ENCODE assay signal across 33 cellular contexts in the genomic region with DNA sequence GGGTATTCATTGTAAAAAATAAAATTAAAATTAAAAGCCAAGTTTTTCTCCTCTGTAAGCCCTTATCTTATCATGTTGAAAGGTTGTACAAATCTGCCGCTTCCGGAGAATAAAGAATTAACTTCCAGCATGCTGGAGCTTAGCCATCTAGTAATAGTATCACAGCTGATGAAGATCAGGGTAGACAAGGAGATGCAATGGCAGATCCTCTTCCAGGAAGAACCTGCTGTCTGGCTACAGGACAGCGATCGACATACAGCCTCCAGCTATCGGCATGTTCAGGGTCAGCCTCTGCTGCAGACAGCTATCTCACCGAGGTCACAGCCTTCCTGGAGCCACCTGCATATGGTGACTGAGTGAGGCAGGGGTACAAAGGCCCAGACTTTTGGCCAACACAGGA.
"Had no signal": no experiment of that assay in that cellular context is flagged by ENCODE, and none has a peak within 500 bp of the region (broad histone marks: within the 10 kb centered on the region; RNA-seq: fewer than 3 reads in every experiment).

No MANE protein-coding gene starts in this region.

- H3K27ac ChIP-seq: ascending aorta, cardiac muscle cell, WERI-Rb-1 had no signal

- H3K36me3 ChIP-seq: cardiac muscle cell had no signal

- H3K27ac Mint-ChIP-seq: activated CD4-positive, alpha-beta memory T cell treated with anti-CD3 and anti-CD28 coated beads for 36 hours; activated CD4-positive, alpha-beta T cell treated with anti-CD3 and anti-CD28 coated beads for 36 hours; activated CD8-positive, alpha-beta T cell treated with anti-CD3 and anti-CD28 coated beads for 36 hours; activated naive CD4-positive, alpha-beta T cell treated with anti-CD3 and anti-CD28 coated beads for 36 hours; activated naive CD4-positive, alpha-beta T cell treated with anti-CD3 and anti-CD28 coated beads, Interleukin-2, amount 50 U/mL, for 72 hours; activated naive CD8-positive, alpha-beta T cell treated with anti-CD3 and anti-CD28 coated beads, Interleukin-2, amount 10 ng/mL, durations not matched to agents 7 days and 5 days; activated naive CD8-positive, alpha-beta T cell treated with anti-CD3 and anti-CD28 coated beads, Interleukin-2, amount 50 U/mL, for 24 hours; activated T-cell treated with anti-CD3 and anti-CD28 coated beads, Interleukin-2, amount 50 U/mL, for 72 hours; activated T-helper 1 cell treated with anti-CD3 and anti-CD28 coated beads, Interleukin-12 subunit alpha, Interleukin-12 subunit beta, Interleukin-2, Interleukin-4 antibody, amounts not matched to agents 30 ng/mL and 10 ng/mL and 1 ng/mL, durations not matched to agents 14 hours and 24 hours and 36 hours; activated T-helper 17 cell treated with anti-CD3 and anti-CD28 coated beads, Interleukin-2, amount 50 U/mL, for 72 hours; T-helper 17 cell; T-helper 2 cell treated with Interferon-gamma antibody and Interleukin-4, amounts not matched to agents 5 μg/mL and 100 μg/mL, for 36 hours had no signal

- DNase-seq: activated CD4-positive, alpha-beta memory T cell treated with anti-CD3 and anti-CD28 coated beads for 36 hours; activated CD4-positive, alpha-beta T cell treated with anti-CD3 and anti-CD28 coated beads for 1 hour; activated CD4-positive, alpha-beta T cell treated with anti-CD3 and anti-CD28 coated beads for 36 hours; activated CD4-positive, alpha-beta T cell treated with anti-CD3 and anti-CD28 coated beads for 48 hours; activated CD4-positive, alpha-beta T cell treated with anti-CD3 and anti-CD28 coated beads, Interleukin-2, amount 50 U/mL, for 1 hour; activated CD4-positive, alpha-beta T cell treated with anti-CD3 and anti-CD28 coated beads, Interleukin-2, amount 50 U/mL, for 4 hours; activated CD4-positive, CD25-positive, alpha-beta regulatory T cell; activated CD8-positive, alpha-beta memory T cell treated with anti-CD3 and anti-CD28 coated beads, Interleukin-2, amount 50 U/mL, for 4 hours; activated CD8-positive, alpha-beta T cell treated with anti-CD3 and anti-CD28 coated beads for 36 hours; activated effector memory CD4-positive, alpha-beta T cell treated with anti-CD3 and anti-CD28 coated beads, Interleukin-2, amount 50 U/mL, for 16 hours; activated gamma-delta T cell treated with Interleukin-2 at 50 U/mL for 16 hours; activated naive CD4-positive, alpha-beta T cell; activated naive CD4-positive, alpha-beta T cell treated with anti-CD3 and anti-CD28 coated beads for 36 hours; activated naive CD4-positive, alpha-beta T cell treated with anti-CD3 and anti-CD28 coated beads, Interleukin-2, amount 50 U/mL, for 16 hours; activated naive CD8-positive, alpha-beta T cell treated with anti-CD3 and anti-CD28 coated beads, Interleukin-2, amount 10 ng/mL, durations not matched to agents 7 days and 5 days; activated naive CD8-positive, alpha-beta T cell treated with anti-CD3 and anti-CD28 coated beads, Interleukin-2, amount 50 U/mL, for 24 hours; activated T-cell treated with anti-CD3 and anti-CD28 coated beads for 4 hours; activated T-cell treated with anti-CD3 and anti-CD28 coated beads, Interleukin-2, amount 50 U/mL, for 1 hour; activated T-cell treated with anti-CD3 and anti-CD28 coated beads, Interleukin-2, amount 50 U/mL, for 4 hours; activated T-cell treated with anti-CD3 and anti-CD28 coated beads, Interleukin-2, amount 50 U/mL, for 72 hours; T-helper 17 cell; T-helper 9 cell; WERI-Rb-1 had no signal

- ATAC-seq: activated CD4-positive, alpha-beta T cell treated with anti-CD3 and anti-CD28 coated beads for 36 hours; activated CD4-positive, CD25-positive, alpha-beta regulatory T cell treated with anti-CD3 and anti-CD28 coated beads, Interleukin-2, amount 50 U/mL, for 24 hours; activated CD8-positive, alpha-beta T cell treated with anti-CD3 and anti-CD28 coated beads for 36 hours; activated naive CD4-positive, alpha-beta T cell treated with anti-CD3 and anti-CD28 coated beads, Interleukin-2, amount 50 U/mL, for 72 hours; activated naive CD8-positive, alpha-beta T cell treated with anti-CD3 and anti-CD28 coated beads, Interleukin-2, amount 50 U/mL, for 24 hours; activated T-cell treated with anti-CD3 and anti-CD28 coated beads, Interleukin-2, amount 50 U/mL, for 4 hours; activated T-cell treated with anti-CD3 and anti-CD28 coated beads, Interleukin-2, amount 50 U/mL, for 72 hours; activated T-helper 17 cell treated with anti-CD3 and anti-CD28 coated beads, Interleukin-2, amount 50 U/mL, for 72 hours; T-helper 17 cell; WTC11 had no signal

- H3K4me3 Mint-ChIP-seq: activated CD4-positive, alpha-beta memory T cell treated with anti-CD3 and anti-CD28 coated beads for 36 hours; activated CD4-positive, alpha-beta T cell treated with anti-CD3 and anti-CD28 coated beads for 36 hours; activated CD8-positive, alpha-beta T cell treated with anti-CD3 and anti-CD28 coated beads for 36 hours; activated naive CD4-positive, alpha-beta T cell treated with anti-CD3 and anti-CD28 coated beads for 36 hours; activated naive CD8-positive, alpha-beta T cell treated with anti-CD3 and anti-CD28 coated beads, Interleukin-2, amount 10 ng/mL, durations not matched to agents 7 days and 5 days; activated naive CD8-positive, alpha-beta T cell treated with anti-CD3 and anti-CD28 coated beads, Interleukin-2, amount 50 U/mL, for 24 hours; activated T-cell treated with anti-CD3 and anti-CD28 coated beads, Interleukin-2, amount 50 U/mL, for 4 hours; activated T-cell treated with anti-CD3 and anti-CD28 coated beads, Interleukin-2, amount 50 U/mL, for 72 hours; activated T-helper 1 cell treated with anti-CD3 and anti-CD28 coated beads, Interleukin-12 subunit alpha, Interleukin-12 subunit beta, Interleukin-2, Interleukin-4 antibody, amounts not matched to agents 30 ng/mL and 10 ng/mL and 1 ng/mL, durations not matched to agents 14 hours and 24 hours and 36 hours; activated T-helper 17 cell treated with anti-CD3 and anti-CD28 coated beads, Interleukin-2, amount 50 U/mL, for 72 hours; central memory CD8-positive, alpha-beta T cell; T-helper 17 cell; T-helper 2 cell treated with Interferon-gamma antibody and Interleukin-4, amounts not matched to agents 5 μg/mL and 100 μg/mL, for 36 hours; WTC11 had no signal

- H3K27me3 Mint-ChIP-seq: activated CD4-positive, alpha-beta memory T cell treated with anti-CD3 and anti-CD28 coated beads for 36 hours; activated CD4-positive, alpha-beta T cell treated with anti-CD3 and anti-CD28 coated beads for 36 hours; activated CD8-positive, alpha-beta T cell treated with anti-CD3 and anti-CD28 coated beads for 36 hours; activated naive CD8-positive, alpha-beta T cell treated with anti-CD3 and anti-CD28 coated beads, Interleukin-2, amount 10 ng/mL, durations not matched to agents 7 days and 5 days; activated naive CD8-positive, alpha-beta T cell treated with anti-CD3 and anti-CD28 coated beads, Interleukin-2, amount 50 U/mL, for 24 hours; activated T-helper 17 cell treated with anti-CD3 and anti-CD28 coated beads, Interleukin-2, amount 50 U/mL, for 72 hours; brain; central memory CD8-positive, alpha-beta T cell; T-helper 17 cell had no signal

- H3K27me3 ChIP-seq: ascending aorta, cardiac muscle cell had no signal

- H3K9me3 Mint-ChIP-seq: activated naive CD4-positive, alpha-beta T cell treated with anti-CD3 and anti-CD28 coated beads for 36 hours; activated naive CD4-positive, alpha-beta T cell treated with anti-CD3 and anti-CD28 coated beads, Interleukin-2, amount 50 U/mL, for 72 hours; activated naive CD8-positive, alpha-beta T cell treated with anti-CD3 and anti-CD28 coated beads, Interleukin-2, amount 10 ng/mL, durations not matched to agents 7 days and 5 days; activated T-cell treated with anti-CD3 and anti-CD28 coated beads, Interleukin-2, amount 50 U/mL, for 4 hours; activated T-helper 1 cell treated with anti-CD3 and anti-CD28 coated beads, Interleukin-12 subunit alpha, Interleukin-12 subunit beta, Interleukin-2, Interleukin-4 antibody, amounts not matched to agents 30 ng/mL and 10 ng/mL and 1 ng/mL, durations not matched to agents 14 hours and 24 hours and 36 hours; activated T-helper 17 cell treated with anti-CD3 and anti-CD28 coated beads, Interleukin-2, amount 50 U/mL, for 72 hours; central memory CD8-positive, alpha-beta T cell; T-helper 2 cell treated with Interferon-gamma antibody and Interleukin-4, amounts not matched to agents 5 μg/mL and 100 μg/mL, for 36 hours had no signal

- H3K4me3 ChIP-seq: ascending aorta, cardiac muscle cell had no signal

- H3K9me3 ChIP-seq: ascending aorta had no signal
